Comparison of ENCODE assay signal across 23 cellular contexts in the genomic region with DNA sequence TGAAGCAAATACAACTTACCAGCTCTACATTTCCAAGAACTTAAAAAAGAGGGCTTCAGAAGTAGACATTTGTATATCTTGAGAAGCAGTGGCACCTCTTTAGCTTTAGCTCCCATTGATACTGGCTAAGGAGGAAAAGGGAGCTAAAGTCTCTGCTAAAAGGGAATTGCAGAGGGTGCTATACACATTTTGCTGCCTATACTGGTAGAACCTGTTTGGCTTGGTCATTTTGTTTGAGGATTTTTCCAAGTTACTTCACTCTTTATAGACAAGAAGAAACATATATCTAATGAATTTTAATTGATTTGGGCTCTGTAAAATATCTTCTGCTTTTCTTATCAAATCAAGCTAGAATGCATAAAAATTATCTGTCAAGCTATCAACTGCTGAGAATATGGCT.
"Had no signal": no experiment of that assay in that cellular context is flagged by ENCODE, and none has a peak within 500 bp of the region (broad histone marks: within the 10 kb centered on the region; RNA-seq: fewer than 3 reads in every experiment).

No MANE protein-coding gene starts in this region.

- H3K27ac ChIP-seq: hepatocyte, transverse colon, uterus had no signal

- H3K27me3 Mint-ChIP-seq: activated B cell treated with CpG ODN at 0.5 μM for 24 hours; activated CD4-positive, alpha-beta T cell treated with anti-CD3 and anti-CD28 coated beads for 36 hours; activated naive CD8-positive, alpha-beta T cell treated with anti-CD3 and anti-CD28 coated beads, Interleukin-2, amount 10 ng/mL, durations not matched to agents 7 days and 5 days; naive B cell; stimulated activated naive B cell treated with anti-CD40 and anti-IgM and Interleukin-4, amounts not matched to agents 10 μg/mL and 1 μg/mL and 100 μg/mL, for 72 hours had no signal

- H3K4me1 ChIP-seq: uterus had no signal

- H3K4me2 ChIP-seq: hepatocyte had no signal

- H3K36me3 ChIP-seq: uterus had no signal

- H3K27ac Mint-ChIP-seq: activated B cell treated with CpG ODN at 0.5 μM for 24 hours; activated CD4-positive, alpha-beta T cell treated with anti-CD3 and anti-CD28 coated beads for 36 hours; activated naive CD4-positive, alpha-beta T cell treated with anti-CD3 and anti-CD28 coated beads for 36 hours; activated naive CD8-positive, alpha-beta T cell treated with anti-CD3 and anti-CD28 coated beads, Interleukin-2, amount 10 ng/mL, durations not matched to agents 7 days and 5 days; activated T-cell treated with anti-CD3 and anti-CD28 coated beads, Interleukin-2, amount 50 U/mL, for 72 hours; stimulated activated naive B cell treated with anti-CD40 and anti-IgM and Interleukin-4, amounts not matched to agents 10 μg/mL and 1 μg/mL and 100 μg/mL, for 72 hours had no signal

- H2AFZ ChIP-seq: hepatocyte had no signal

- DNase-seq: activated B cell treated with CpG ODN at 0.5 μM for 24 hours; activated CD4-positive, alpha-beta T cell treated with anti-CD3 and anti-CD28 coated beads for 36 hours; activated CD4-positive, alpha-beta T cell treated with anti-CD3 and anti-CD28 coated beads, Interleukin-2, amount 50 U/mL, for 48 hours; activated effector memory CD4-positive, alpha-beta T cell treated with Interleukin-2 at 50 U/mL for 16 hours; activated naive CD4-positive, alpha-beta T cell treated with anti-CD3 and anti-CD28 coated beads for 36 hours; activated naive CD8-positive, alpha-beta T cell treated with anti-CD3 and anti-CD28 coated beads, Interleukin-2, amount 10 ng/mL, durations not matched to agents 7 days and 5 days; activated T-cell treated with anti-CD3 and anti-CD28 coated beads, Interleukin-2, amount 50 U/mL, for 72 hours; amygdala; erythroblast; glutamatergic neuron; mesenchymal stem cell; naive B cell; occipital lobe; posterior cingulate gyrus; small intestine; stimulated activated CD4-positive, alpha-beta T cell treated with anti-CD3 and anti-CD28 coated beads, Interleukin-15, amount 100 ng/mL, for 24 hours; stimulated activated naive B cell treated with anti-CD40 and anti-IgM and Interleukin-4, amounts not matched to agents 10 μg/mL and 1 μg/mL and 100 μg/mL, for 72 hours; T-helper 9 cell; transverse colon; uterus had no signal

- H3K27me3 ChIP-seq: hepatocyte, transverse colon, uterus had no signal

- H3K4me3 ChIP-seq: hepatocyte, transverse colon, uterus had no signal

- ATAC-seq: activated CD4-positive, alpha-beta T cell treated with anti-CD3 and anti-CD28 coated beads for 36 hours; activated T-cell treated with anti-CD3 and anti-CD28 coated beads, Interleukin-2, amount 50 U/mL, for 72 hours; sciatic nerve; stimulated activated naive B cell treated with anti-CD40 and anti-IgM and Interleukin-4, amounts not matched to agents 10 μg/mL and 1 μg/mL and 100 μg/mL, for 72 hours had no signal

- H3K4me3 Mint-ChIP-seq: activated B cell treated with CpG ODN at 0.5 μM for 24 hours; activated CD4-positive, alpha-beta T cell treated with anti-CD3 and anti-CD28 coated beads for 36 hours; activated naive CD4-positive, alpha-beta T cell treated with anti-CD3 and anti-CD28 coated beads for 36 hours; activated naive CD8-positive, alpha-beta T cell treated with anti-CD3 and anti-CD28 coated beads, Interleukin-2, amount 10 ng/mL, durations not matched to agents 7 days and 5 days; activated T-cell treated with anti-CD3 and anti-CD28 coated beads, Interleukin-2, amount 50 U/mL, for 72 hours; naive B cell; neural crest cell; stimulated activated naive B cell treated with anti-CD40 and anti-IgM and Interleukin-4, amounts not matched to agents 10 μg/mL and 1 μg/mL and 100 μg/mL, for 72 hours had no signal
